In genomic region chr9:114412057-114412683, GRCh38 we compare ENCODE assay signal across 23 cellular contexts. TPM values are rescaled to one million over a fixed set of nuclear protein-coding genes. Genes with fewer than 3 reads are reported as not detected.
A peak's percentile ranks its signal among the peaks of the same experiment; 100 is the strongest.
DNase-seq lines count a peak whose midpoint lies in the region; ATAC-seq, FAIRE-seq and TF ChIP-seq lines count a peak whose summit lies in the region.
"Had no signal": no experiment of that assay in that cellular context is flagged by ENCODE, and none has a peak within 500 bp of the region (broad histone marks: within the 10 kb centered on the region; RNA-seq: fewer than 3 reads in every experiment).

No MANE protein-coding gene starts in this region.

- no peak overlapping the region for H3K27ac ChIP-seq in GM23338 (ENCODE audit: low read depth)
- H3K27ac ChIP-seq in H9 (ENCODE audit: insufficient read length, low read depth, low read length) = no peak overlapping the region
- H3K27ac ChIP-seq in WERI-Rb-1 = peak overlapping the region; percentile 59
- no peak overlapping the region for H3K27ac ChIP-seq in H1 (ENCODE audit: low read depth, low read length)
- H3K27ac ChIP-seq in esophagus muscularis mucosa (replicated peaks in 1 of 4) = no peak overlapping the region
- H3K27ac ChIP-seq: C4-2B, KMS-11 had no signal

- no peaks in the 10 kb centered on the region for H4K20me1 ChIP-seq in GM23338 (replicated peaks; ENCODE audit: insufficient read depth)
- no peaks in the 10 kb centered on the region for H4K20me1 ChIP-seq in H9 (ENCODE audit: control insufficient read depth, insufficient read depth, insufficient read length)
- no peaks in the 10 kb centered on the region for H4K20me1 ChIP-seq in H1 (replicated peaks in 1 of 2; ENCODE audit: control insufficient read depth in 1 of 2, insufficient read depth in 2 of 2, low read length in 2 of 2)

- intact Hi-C loops in esophagus muscularis mucosa (cut with DNase I) = loop anchor here (5.0 kb wide), 1 partner anchor 70 kb away; no protein-coding TSS in a partner anchor

- no peak for TF ChIP-seq POLR2A in H1 (IDR thresholded peaks at IDR 0.05; ENCODE audit: control extremely low read depth in 1 of 2, low read depth in 2 of 2, low read length in 2 of 2)
- TF ChIP-seq POLR2A in esophagus muscularis mucosa (IDR thresholded peaks at IDR 0.05; ENCODE audit: low read depth) = no peak

- H3K27me3 ChIP-seq in GM23338 (ENCODE audit: insufficient read depth) (no peaks in the 10 kb centered on the region), H9 (ENCODE audit: insufficient read depth, low read length) (no peaks in the 10 kb centered on the region), WERI-Rb-1 (ENCODE audit: insufficient read depth, low read depth, severe bottlenecking) (no peaks in the 10 kb centered on the region), H1 (replicated peaks in 1 of 4; ENCODE audit: control insufficient read depth in 3 of 4, extremely low read depth in 1 of 4, insufficient read depth in 3 of 4, low read length in 3 of 4) (no peaks in the 10 kb centered on the region), esophagus muscularis mucosa (no peaks in the 10 kb centered on the region)

- H3K4me2 ChIP-seq in GM23338 (no peak overlapping the region), H9 (ENCODE audit: insufficient read depth, insufficient read length, low read length) (no peak overlapping the region), H1 (ENCODE audit: insufficient read depth in 1 of 2, low read depth in 2 of 2, low read length in 2 of 2) (no peak overlapping the region)
- H3K4me2 ChIP-seq: KMS-11, SK-N-SH had no signal

- no peak for TF ChIP-seq EP300 in H1 (IDR thresholded peaks at IDR 0.05; ENCODE audit: borderline replicate concordance in 1 of 2, low read depth in 2 of 2, low read length in 2 of 2)
- no peak for TF ChIP-seq EP300 in esophagus muscularis mucosa (IDR thresholded peaks at IDR 0.05)

- no peak for FAIRE-seq in H1 (lab: Jason Lieb, UNC)
- FAIRE-seq: GM18507, RCC 7860 had no signal

- no peak overlapping the region for H3K56ac ChIP-seq in H9 (ENCODE audit: insufficient read length, low read depth, low read length)
- H3K56ac ChIP-seq in H1 (replicated peaks; ENCODE audit: insufficient read length, low read depth, low read length) = no peak overlapping the region

- TF ChIP-seq RAD21 in H1 (IDR thresholded peaks at IDR 0.05 in 1 of 2, conservative IDR thresholded peaks at IDR 0.05 in 1 of 2; ENCODE audit: low read depth in 2 of 2, low read length in 2 of 2) = no peak

- H3T11ph ChIP-seq in H9 (ENCODE audit: low read length) = no peak overlapping the region

- H4K5ac ChIP-seq in H9 (ENCODE audit: insufficient read length, low read depth, low read length) (no peak overlapping the region), H1 (ENCODE audit: insufficient read length, low read depth, low read length) (no peak overlapping the region)

- H3K36me3 ChIP-seq in GM23338 (ENCODE audit: insufficient read depth) (no peaks in the 10 kb centered on the region), WERI-Rb-1 (no peaks in the 10 kb centered on the region), H1 (ENCODE audit: control insufficient read depth in 2 of 4, insufficient read depth in 4 of 4, low read length in 3 of 4) (no peaks in the 10 kb centered on the region; a peak in 1 of 8 replicates), esophagus muscularis mucosa (peaks cover 0 to 13% (median 3%) of the 10 kb centered on the region in 4 donors)
- H3K36me3 ChIP-seq: HAP-1 had no signal

- H3K4me1 Mint-ChIP-seq in GM23338 = peaks cover 45% of the 10 kb centered on the region
- H3K4me1 Mint-ChIP-seq in H9 = peaks cover 28 to 55% of the 10 kb centered on the region in 2 experiments
- peaks cover under 1% of the 10 kb centered on the region for H3K4me1 Mint-ChIP-seq in activated naive CD4-positive, alpha-beta T cell treated with anti-CD3 and anti-CD28 coated beads, Interleukin-2, amount 10 ng/mL, durations not matched to agents 7 days and 5 days
- H3K4me1 Mint-ChIP-seq: B cell had no signal

- DNase-seq in GM23338 (ENCODE audit: low spot score) = no peak
- no peak for DNase-seq in H9
- peak; percentile 70 for DNase-seq in WERI-Rb-1
- no peak for DNase-seq in H1 (ENCODE audit: low read depth in 1 of 2, low spot score in 2 of 2)
- DNase-seq in hepatic stellate cell (ENCODE audit: low spot score) = no peak
- no peak for DNase-seq in activated naive CD4-positive, alpha-beta T cell treated with anti-CD3 and anti-CD28 coated beads, Interleukin-2, amount 10 ng/mL, durations not matched to agents 7 days and 5 days
- DNase-seq in esophagus muscularis mucosa (ENCODE audit: extremely low spot score) = no peak
- DNase-seq: CD8-positive, alpha-beta memory T cell; DMS153; HFFc6; IMR-90; MM.1S; NCI-H2029 treated with DMSO at 0.1 percent for 48 hours; NCI-H526 treated with DMSO at 0.1 percent for 48 hours; SK-N-SH; SW 1271 had no signal

- H2AK5ac ChIP-seq in H9 (ENCODE audit: insufficient read length, low read length) (no peak overlapping the region), H1 (ENCODE audit: low read depth, low read length) (no peak overlapping the region)

- H3K23ac ChIP-seq in H9 (ENCODE audit: insufficient read length, low read depth, low read length) = no peak overlapping the region
- H3K23ac ChIP-seq in H1 (ENCODE audit: insufficient read length) = no peak overlapping the region

- H3K18ac ChIP-seq in H9 (ENCODE audit: insufficient read length, low read depth, low read length) (no peak overlapping the region), H1 (ENCODE audit: extremely low read depth, low read length) (no peak overlapping the region)

- H3K14ac ChIP-seq in H9 (ENCODE audit: insufficient read depth, low read length) (no peak overlapping the region), H1 (ENCODE audit: insufficient read length) (no peak overlapping the region)

- H2AFZ ChIP-seq in GM23338 = no peak overlapping the region
- no peak overlapping the region for H2AFZ ChIP-seq in H9 (ENCODE audit: low read length)
- H2AFZ ChIP-seq in H1 (ENCODE audit: low read length) = no peak overlapping the region

- POLR2A ChIA-PET in H1 (lab: Charles Lee; ENCODE audit: partially characterized antibody) = interaction anchor here (0.7 to 3.2 kb wide), 4 partner anchors 10 to 19 kb away, joined by 3 to 12 read pairs (median 3); no protein-coding TSS in a partner anchor

- H3K4ac ChIP-seq in H9 (ENCODE audit: low read depth, low read length) = no peak overlapping the region
- H3K4ac ChIP-seq in H1 (replicated peaks; ENCODE audit: insufficient read length, low read depth, low read length) = no peak overlapping the region

- no peaks in the 10 kb centered on the region for H3F3A ChIP-seq in GM23338 (replicated peaks; ENCODE audit: low read depth)

- no peak overlapping the region for H2BK20ac ChIP-seq in H9 (ENCODE audit: low read depth, low read length, poor library complexity, severe bottlenecking)
- no peak overlapping the region for H2BK20ac ChIP-seq in H1 (ENCODE audit: low read length)

- peaks cover 20% of the 10 kb centered on the region; the same call in 1 of the 2 replicates for H3K4me1 ChIP-seq in GM23338 (ENCODE audit: insufficient read depth)
- peaks cover 5% of the 10 kb centered on the region; the same call in 1 of the 2 replicates for H3K4me1 ChIP-seq in H9 (ENCODE audit: insufficient read depth, low read length)
- H3K4me1 ChIP-seq in H1 (replicated peaks in 1 of 4; ENCODE audit: control insufficient read depth in 3 of 4, insufficient read depth in 4 of 4, low read length in 3 of 4) = peaks cover 6 to 14% (median 7%) of the 10 kb centered on the region in 4 experiments
- peaks cover 0 to 18% (median 13%) of the 10 kb centered on the region in 4 donors for H3K4me1 ChIP-seq in esophagus muscularis mucosa

- H3K9ac ChIP-seq in H9 (ENCODE audit: extremely low read depth, insufficient read length, low read length) (no peak overlapping the region), H1 (replicated peaks in 1 of 4; ENCODE audit: extremely low read depth in 1 of 4, low read depth in 3 of 4, low read length in 3 of 4) (0 out of 7 replicates have a peak overlapping the region, but pooled peaks of 1 of the 4 experiments have one; percentile 13)
- H3K9ac ChIP-seq: KMS-11, SK-N-SH had no signal

- H3K4me3 ChIP-seq in GM23338 = no peak overlapping the region
- no peak overlapping the region for H3K4me3 ChIP-seq in WERI-Rb-1 (ENCODE audit: low read depth, low read length)
- no peak overlapping the region for H3K4me3 ChIP-seq in H1 (ENCODE audit: extremely low read depth in 1 of 4, insufficient read depth in 2 of 4, low read depth in 3 of 4, low read length in 4 of 4)
- no peak overlapping the region for H3K4me3 ChIP-seq in esophagus muscularis mucosa
- H3K4me3 ChIP-seq: HAP-1 had no signal

- H4K91ac ChIP-seq in H9 (ENCODE audit: insufficient read length, low read depth, low read length) (no peak overlapping the region), H1 (replicated peaks; ENCODE audit: insufficient read length, low read length) (no peak overlapping the region)

- H3K27me3 Mint-ChIP-seq in GM23338 (ENCODE audit: insufficient read depth, low read depth, poor library complexity) (peaks cover 18% of the 10 kb centered on the region), H9 (ENCODE audit: low read depth) (peaks cover 6% of the 10 kb centered on the region)
- H3K27me3 Mint-ChIP-seq in activated naive CD4-positive, alpha-beta T cell treated with anti-CD3 and anti-CD28 coated beads, Interleukin-2, amount 10 ng/mL, durations not matched to agents 7 days and 5 days = peaks cover 20% of the 10 kb centered on the region
- H3K27me3 Mint-ChIP-seq: B cell had no signal

- H3K23me2 ChIP-seq in H9 (ENCODE audit: insufficient read length, low read depth, low read length, poor library complexity, severe bottlenecking) = no peaks in the 10 kb centered on the region
- no peaks in the 10 kb centered on the region for H3K23me2 ChIP-seq in H1 (ENCODE audit: low read depth, low read length)

- H2BK5ac ChIP-seq in H9 (ENCODE audit: insufficient read length, low read length) = no peak overlapping the region
- no peak overlapping the region for H2BK5ac ChIP-seq in H1 (ENCODE audit: low read depth, low read length)

- no peaks in the 10 kb centered on the region for H3K9me2 ChIP-seq in GM23338 (ENCODE audit: insufficient read depth)
- H3K9me2 ChIP-seq: SK-N-SH had no signal

- WGBS in H9 (ENCODE audit: extremely low coverage, insufficient read length, low lambda C conversion rate) = no CpG with 5 or more reads among the region's 12 CpGs
- 86% methylated on average over 12 of the region's 12 CpGs; no CpG with 5 or more reads in 1 of the 2 experiments for WGBS in H1 (ENCODE audit: extremely low coverage in 1 of 2, insufficient coverage in 1 of 2, insufficient read length in 1 of 2, insufficient replicate concordance in 2 of 2, low coverage in 1 of 2, low lambda C conversion rate in 2 of 2, missing lambda C conversion rate in 1 of 2), 2 experiments
- 77% methylated on average over 5 of the region's 12 CpGs for WGBS in esophagus muscularis mucosa

- H3K79me2 ChIP-seq in GM23338 (replicated peaks; ENCODE audit: insufficient read depth) = no peaks in the 10 kb centered on the region
- H3K79me2 ChIP-seq in H9 (ENCODE audit: insufficient read depth, low read length) = no peaks in the 10 kb centered on the region
- H3K79me2 ChIP-seq in H1 (ENCODE audit: control insufficient read depth in 1 of 2, insufficient read depth in 2 of 2, low read length in 2 of 2) = no peaks in the 10 kb centered on the region

- H2BK12ac ChIP-seq in H9 (ENCODE audit: insufficient read length, low read depth, low read length) = no peak overlapping the region
- no peak overlapping the region for H2BK12ac ChIP-seq in H1 (ENCODE audit: low read depth, low read length)

- H3K9me3 ChIP-seq in H9 (ENCODE audit: control insufficient read depth, low read depth, low read length) (no peaks in the 10 kb centered on the region), WERI-Rb-1 (ENCODE audit: severe bottlenecking) (no peaks in the 10 kb centered on the region), H1 (ENCODE audit: insufficient read depth in 2 of 2, low read depth in 1 of 2, low read length in 1 of 2) (no peaks in the 10 kb centered on the region), esophagus muscularis mucosa (no peaks in the 10 kb centered on the region)
- H3K9me3 ChIP-seq: HAP-1, SK-N-SH had no signal

- no peak overlapping the region for H2BK120ac ChIP-seq in H9 (ENCODE audit: low read depth, low read length, poor library complexity, severe bottlenecking)
- H2BK120ac ChIP-seq in H1 (replicated peaks; ENCODE audit: low read depth, low read length) = no peak overlapping the region

- H3K79me1 ChIP-seq in H9 (ENCODE audit: insufficient read depth, low read depth, low read length, poor library complexity, severe bottlenecking) (no peaks in the 10 kb centered on the region), H1 (ENCODE audit: low read depth, low read length) (no peaks in the 10 kb centered on the region)

- no peak overlapping the region for H2BK15ac ChIP-seq in H9 (ENCODE audit: low read depth, low read length)
- H2BK15ac ChIP-seq in H1 (ENCODE audit: low read length) = no peak overlapping the region

- TF ChIP-seq CTCF in GM23338 (conservative IDR thresholded peaks at IDR 0.05; ENCODE audit: low read depth in 2 of 2) (no peak), H9 (conservative IDR thresholded peaks at IDR 0.05) (no peak), WERI-Rb-1 (IDR thresholded peaks at IDR 0.05; ENCODE audit: low read depth, low read length) (no peak), H1 (IDR thresholded peaks at IDR 0.05; ENCODE audit: control extremely low read depth in 1 of 3, insufficient read depth in 1 of 3, low read depth in 1 of 3, low read length in 3 of 3) (no peak), esophagus muscularis mucosa (IDR thresholded peaks at IDR 0.05) (no peak)

- H3K4me3 Mint-ChIP-seq in GM23338 = no peak overlapping the region
- H3K4me3 Mint-ChIP-seq in H9 = no peak overlapping the region
- H3K4me3 Mint-ChIP-seq in activated naive CD4-positive, alpha-beta T cell treated with anti-CD3 and anti-CD28 coated beads, Interleukin-2, amount 10 ng/mL, durations not matched to agents 7 days and 5 days = no peak overlapping the region
- H3K4me3 Mint-ChIP-seq: B cell; CD8-positive, alpha-beta memory T cell; HFFc6 had no signal

- no peak overlapping the region for H4K8ac ChIP-seq in H9 (replicated peaks; ENCODE audit: insufficient read length, low read depth, low read length)
- peak overlapping the region; percentile 8; the same call in 1 of the 2 replicates for H4K8ac ChIP-seq in H1 (ENCODE audit: extremely low read depth, insufficient read depth, low read length)

- H3K9me3 Mint-ChIP-seq in GM23338 = no peaks in the 10 kb centered on the region
- no peaks in the 10 kb centered on the region for H3K9me3 Mint-ChIP-seq in H9
- no peaks in the 10 kb centered on the region for H3K9me3 Mint-ChIP-seq in activated naive CD4-positive, alpha-beta T cell treated with anti-CD3 and anti-CD28 coated beads, Interleukin-2, amount 10 ng/mL, durations not matched to agents 7 days and 5 days
- H3K9me3 Mint-ChIP-seq: HFFc6 had no signal

- no peaks in the 10 kb centered on the region for H3K36me3 Mint-ChIP-seq in GM23338 (ENCODE audit: low read depth)
- H3K36me3 Mint-ChIP-seq in H9 (ENCODE audit: insufficient read depth in 1 of 3, low read depth in 3 of 3) = peaks cover 0 to 1% (median 0%) of the 10 kb centered on the region in 3 experiments; a peak in 1 of 7 replicates
- no peaks in the 10 kb centered on the region for H3K36me3 Mint-ChIP-seq in activated naive CD4-positive, alpha-beta T cell treated with anti-CD3 and anti-CD28 coated beads, Interleukin-2, amount 10 ng/mL, durations not matched to agents 7 days and 5 days

- CTCF ChIA-PET in H1 (lab: Charles Lee; ENCODE audit: partially characterized antibody) = interaction anchor here (0.7 to 4.2 kb wide), 10 partner anchors 9 to 602 kb away, joined by 3 to 17 read pairs (median 4); no protein-coding TSS in a partner anchor
- CTCF ChIA-PET in activated naive CD4-positive, alpha-beta T cell treated with anti-CD3 and anti-CD28 coated beads, Interleukin-2, amount 10 ng/mL, durations not matched to agents 7 days and 5 days (lab: Charles Lee) = interaction anchor here (1.5 to 5.1 kb wide), 3 partner anchors 17 to 241 kb away, joined by 3 to 17 read pairs (median 8); no protein-coding TSS in a partner anchor

- ATAC-seq in GM23338 (no peak), HG02678 (IDR thresholded peaks at IDR 0.05; ENCODE audit: unreplicated experiment) (no peak)

- H3K27ac Mint-ChIP-seq in GM23338 = 0 out of 2 replicates have a peak overlapping the region, but pooled peaks have one; percentile 52
- peak overlapping the region in 2 of 3 experiments; percentile 34 to 44; a peak in 3 of 7 replicates for H3K27ac Mint-ChIP-seq in H9
- H3K27ac Mint-ChIP-seq in activated naive CD4-positive, alpha-beta T cell treated with anti-CD3 and anti-CD28 coated beads, Interleukin-2, amount 10 ng/mL, durations not matched to agents 7 days and 5 days = no peak overlapping the region
- H3K27ac Mint-ChIP-seq: B cell, HFFc6 had no signal

RNA-seq across cellular contexts. Expression of gene AKNA, which starts 24.4 kb away (rescaled TPM):
- total RNA-seq in GM23338 (2014; rRNA removed; shearing (Covaris generic)) = 19.6 and 28.1 TPM in 2 replicates
- 9.0 and 11.2 TPM in 2 replicates for polyA plus RNA-seq in GM23338 (2016; fragmentation: Nextera tagmentation; extraction: Ambion mirVana)
- total RNA-seq in H9 (2021) = 19.7 and 20.8 TPM in 2 replicates
- 25.9 and 27.4 TPM in 2 replicates for total RNA-seq in H1 (2021; fragmentation: NEBNext Ultra II Directional; extraction: Animal tissue kit (Norgen Biotek cat#: 25700))
- polyA plus RNA-seq in H1 (2011; rRNA removed) = 21.0 and 28.3 TPM in 2 replicates
- polyA plus RNA-seq in H1 (2011; cell fraction: cytosol; rRNA removed) = 18.3 TPM
- polyA plus RNA-seq in H1 (2011; cell fraction: nucleus; rRNA removed) = 62.7 TPM
- 16.3 to 28.1 TPM (median 25.3 TPM) in 4 replicates for polyA plus RNA-seq in H1 (2012, experiment 1 of 2)
- polyA plus RNA-seq in H1 (2012, experiment 2 of 2) = 16.4 TPM
- polyA plus RNA-seq in H1 (2013, experiment 1 of 2) = 16.0 TPM
- polyA plus RNA-seq in H1 (2013, experiment 2 of 2) = 15.2 TPM
- 21.8 and 26.9 TPM in 2 replicates for polyA minus RNA-seq in H1 (2011; rRNA and poly(A)+ RNA removed)
- polyA minus RNA-seq in H1 (2011; cell fraction: cytosol; rRNA and poly(A)+ RNA removed) = 32.5 TPM
- polyA minus RNA-seq in H1 (2011; cell fraction: nucleus; rRNA and poly(A)+ RNA removed) = 36.8 TPM
- total RNA-seq in esophagus muscularis mucosa = 10 to 100 TPM; 12.5 to 18.5 (median 17.3) TPM
